In the genomic region with DNA sequence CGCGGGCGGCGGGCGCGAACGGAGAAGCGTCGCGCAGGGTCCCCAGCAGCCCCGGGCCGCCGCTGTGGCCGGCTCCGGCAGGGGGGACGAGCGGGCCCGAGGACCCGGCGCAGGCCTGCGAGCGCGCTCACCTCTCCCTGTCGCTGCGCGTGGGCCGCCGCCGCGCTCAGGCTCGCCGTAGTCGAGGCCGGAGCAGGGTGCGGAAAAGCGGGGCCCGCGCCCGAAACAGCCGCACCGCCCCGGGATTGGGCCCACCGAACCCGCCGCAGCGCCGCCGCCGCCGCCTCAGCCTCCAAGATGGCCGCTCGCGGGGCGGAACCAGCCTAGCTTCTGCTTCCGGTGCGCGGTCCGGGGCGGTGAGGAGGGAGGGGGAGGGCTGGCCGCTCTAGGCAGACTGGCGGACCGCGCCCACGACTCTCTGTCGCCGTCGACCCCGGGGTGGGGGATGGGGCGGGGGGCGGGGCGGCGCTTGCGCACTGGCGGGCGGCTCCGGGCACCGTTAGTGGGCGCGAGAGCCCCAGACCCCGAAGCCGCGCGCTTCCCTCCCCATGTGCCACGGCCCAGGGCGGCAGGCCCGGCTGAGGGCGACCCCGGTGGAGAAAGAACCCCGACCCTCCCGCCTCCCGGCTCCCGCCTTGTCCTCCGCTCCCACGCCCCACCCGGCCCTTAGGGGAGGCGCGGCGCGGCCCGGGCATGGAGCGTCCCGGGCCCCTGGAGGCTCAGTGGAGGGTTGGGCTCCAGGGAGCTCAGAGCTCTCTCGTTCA, we compare ENCODE assay signal across 8 cellular contexts. TPM values are rescaled to one million over a fixed set of nuclear protein-coding genes. Genes with fewer than 3 reads are reported as not detected.
A peak's percentile ranks its signal among the peaks of the same experiment; 100 is the strongest.
DNase-seq lines count a peak whose midpoint lies in the region; ATAC-seq and TF ChIP-seq lines count a peak whose summit lies in the region.

A gene (minus strand): TSS at position 320 of the 764 bp plus-strand sequence. CDS start 5,862 bp downstream, outside the sequence.

- H3K27ac ChIP-seq in GM23248 = peak within 1 kb of the TSS; percentile 72
- H3K27ac ChIP-seq in SJCRH30 = peak within 1 kb of the TSS; percentile 48; the same call in 1 of the 2 replicates
- H3K27ac ChIP-seq in foreskin keratinocyte = peak within 1 kb of the TSS; percentile 92

- WGBS in GM23248 (ENCODE audit: low coverage in 1 of 2, low lambda C conversion rate in 2 of 2, missing lambda C conversion rate in 2 of 2), 2 experiments = 1 to 4% methylated on average over 38 to 50 of the region's 103 CpGs

- H4K20me1 ChIP-seq in GM23248 (ENCODE audit: insufficient read depth) (no peaks in the 10 kb centered on the region), Loucy (ENCODE audit: insufficient read depth, low read length, poor library complexity, severe bottlenecking) (peaks cover 39% of the 10 kb centered on the region)

- peaks cover 48% of the 10 kb centered on the region for H3K79me2 ChIP-seq in GM23248 (ENCODE audit: insufficient read depth)
- H3K79me2 ChIP-seq in Loucy (ENCODE audit: insufficient read depth, low read length) = peaks cover 55% of the 10 kb centered on the region

- H3K9ac ChIP-seq in GM23248 (peak within 1 kb of the TSS; percentile 96), Loucy (ENCODE audit: low read depth, low read length, poor library complexity, severe bottlenecking) (peak within 1 kb of the TSS; percentile 97)

- H2AFZ ChIP-seq in GM23248 = peak within 1 kb of the TSS; percentile 72
- peak within 1 kb of the TSS; percentile 90 for H2AFZ ChIP-seq in Loucy (ENCODE audit: low read length)
- peak within 1 kb of the TSS; percentile 43 for H2AFZ ChIP-seq in neuron (ENCODE audit: low read depth, low read length)

- H3K27me3 ChIP-seq in GM23248 (replicated peaks; ENCODE audit: insufficient read depth) (no peaks in the 10 kb centered on the region), Loucy (ENCODE audit: insufficient read depth, low read length, poor library complexity, severe bottlenecking) (no peaks in the 10 kb centered on the region), SJCRH30 (no peaks in the 10 kb centered on the region), foreskin keratinocyte (no peaks in the 10 kb centered on the region), neuron (ENCODE audit: insufficient read depth, low read length) (no peaks in the 10 kb centered on the region)

- H3K4me2 ChIP-seq in GM23248 (ENCODE audit: unreplicated experiment) (peak within 1 kb of the TSS; percentile 78), Loucy (ENCODE audit: low read depth, low read length, poor library complexity, severe bottlenecking) (peak within 1 kb of the TSS; percentile 93)

- no peaks in the 10 kb centered on the region for H3F3A ChIP-seq in GM23248 (ENCODE audit: insufficient read depth)
- H3F3A ChIP-seq in Loucy (ENCODE audit: low read depth) = no peaks in the 10 kb centered on the region

- H3K36me3 ChIP-seq in GM23248 (ENCODE audit: low read depth) = no peaks in the 10 kb centered on the region
- no peaks in the 10 kb centered on the region for H3K36me3 ChIP-seq in Loucy (ENCODE audit: insufficient read depth, low read length)
- peaks cover 5% of the 10 kb centered on the region; the same call in 1 of the 2 replicates for H3K36me3 ChIP-seq in SJCRH30
- peaks cover 10% of the 10 kb centered on the region for H3K36me3 ChIP-seq in neuron (ENCODE audit: insufficient read depth, low read length)

- DNase-seq in DMS53 treated with DMSO at 0.1 percent for 48 hours (lab: John Stamatoyannopoulos, UW; ENCODE audit: unreplicated experiment) (peak; percentile 49), GM23248 (peak; percentile 96), SJCRH30 (peak; percentile 96 to 97), foreskin keratinocyte (peak in 1 of 2 donors; percentile 52), stromal cell of bone marrow (ENCODE audit: low read depth) (peak; percentile 74)
- peak; percentile 91 for DNase-seq in activated gamma-delta T cell treated with anti-CD3 and anti-CD28 coated beads, Interleukin-2, amount 50 U/mL, for 16 hours (ENCODE audit: low read depth)

- H3K4me3 ChIP-seq in GM23248 (peak within 1 kb of the TSS; percentile 96), Loucy (ENCODE audit: low read length, poor library complexity, severe bottlenecking) (peak within 1 kb of the TSS; percentile 98), SJCRH30 (peak within 1 kb of the TSS; percentile 93), neuron (ENCODE audit: low read length) (peak within 1 kb of the TSS; percentile 97)

- H3K9me2 ChIP-seq in GM23248 (ENCODE audit: insufficient read depth) (no peaks in the 10 kb centered on the region), Loucy (replicated peaks; ENCODE audit: low read depth, low read length) (no peaks in the 10 kb centered on the region)

- TF ChIP-seq CTCF in Loucy (conservative IDR thresholded peaks at IDR 0.05; ENCODE audit: low read length) (peak; percentile 5; the same call in 1 of the 2 replicates), foreskin keratinocyte (conservative IDR thresholded peaks at IDR 0.05) (peak; percentile 12)

- H3K4me1 ChIP-seq in GM23248 (ENCODE audit: insufficient read depth) (peaks cover 26% of the 10 kb centered on the region), Loucy (ENCODE audit: insufficient read depth, low read length, poor library complexity, severe bottlenecking) (peaks cover 34% of the 10 kb centered on the region), SJCRH30 (peaks cover 3% of the 10 kb centered on the region; the same call in 1 of the 2 replicates), foreskin keratinocyte (peaks cover 9% of the 10 kb centered on the region), neuron (ENCODE audit: insufficient read depth, low read length) (peaks cover 29% of the 10 kb centered on the region)

- in situ Hi-C loops in GM23248 (cut with MboI) = no loop called here

- ATAC-seq in foreskin keratinocyte = peak; percentile 74

- H3K9me3 ChIP-seq in GM23248 (ENCODE audit: low read depth) = no peaks in the 10 kb centered on the region
- no peaks in the 10 kb centered on the region for H3K9me3 ChIP-seq in Loucy (ENCODE audit: insufficient read depth, low read depth, low read length)
- no peaks in the 10 kb centered on the region for H3K9me3 ChIP-seq in SJCRH30 (replicated peaks)
- H3K9me3 ChIP-seq in neuron (ENCODE audit: low read length) = no peaks in the 10 kb centered on the region

RNA-seq across cellular contexts. Expression of the gene that starts here (rescaled TPM):
- 49.7 and 51.0 TPM in 2 replicates for total RNA-seq in GM23248 (2014; rRNA removed; shearing (Covaris generic))
- 63.5 and 68.0 TPM in 2 replicates for polyA plus RNA-seq in GM23248 (2016; fragmentation: Nextera tagmentation; extraction: Ambion mirVana)
- 109 and 115 TPM in 2 replicates for total RNA-seq in SJCRH30 (2014; rRNA removed; shearing (Covaris generic))
- 51.6 and 55.3 TPM in 2 replicates for total RNA-seq in foreskin keratinocyte
- 73.2 and 78.7 TPM in 2 replicates for polyA plus RNA-seq in foreskin keratinocyte
